In the genomic region with DNA sequence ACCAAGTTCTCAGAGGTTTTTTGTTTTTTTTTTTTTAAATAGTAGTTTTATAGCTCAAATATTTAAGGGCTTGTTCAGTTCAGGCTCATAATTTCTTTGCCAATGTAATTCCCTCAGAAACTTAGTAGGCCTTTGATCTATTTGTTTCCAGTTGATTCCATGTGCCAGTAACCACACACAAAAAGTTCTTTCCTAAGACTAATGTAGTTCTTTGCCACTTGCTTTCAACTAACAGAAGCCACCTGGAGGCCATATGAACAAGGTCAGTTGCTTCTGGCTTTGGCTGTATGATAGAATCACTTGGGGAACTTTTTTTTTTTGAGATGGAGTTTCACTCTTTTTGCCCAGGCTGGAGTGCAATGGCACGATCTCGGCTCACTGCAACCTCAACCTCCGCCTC, we compare ENCODE assay signal across 22 cellular contexts.
DNase-seq lines count a peak whose midpoint lies in the region; ATAC-seq, FAIRE-seq and TF ChIP-seq lines count a peak whose summit lies in the region.
"Had no signal": no experiment of that assay in that cellular context is flagged by ENCODE, and none has a peak within 500 bp of the region (broad histone marks: within the 10 kb centered on the region; RNA-seq: fewer than 3 reads in every experiment).

No MANE protein-coding gene starts in this region.

- no peaks in the 10 kb centered on the region for H3K36me3 ChIP-seq in Panc1 (ENCODE audit: control insufficient read depth, insufficient read depth, low read length)
- H3K36me3 ChIP-seq in body of pancreas (replicated peaks in 1 of 2; ENCODE audit: insufficient read depth in 1 of 2, low read depth in 2 of 2): no peaks in the 10 kb centered on the region

- no peaks in the 10 kb centered on the region for H3K9me3 Mint-ChIP-seq in neural crest cell
- H3K9me3 Mint-ChIP-seq: CD14-positive monocyte; CD4-positive, alpha-beta memory T cell; HFFc6 had no signal

- TF ChIP-seq POLR2A in body of pancreas (IDR thresholded peaks at IDR 0.05): no peak

- H3K27me3 ChIP-seq in Panc1 (ENCODE audit: control insufficient read depth, insufficient read depth, low read length): no peaks in the 10 kb centered on the region
- H3K27me3 ChIP-seq in body of pancreas: no peaks in the 10 kb centered on the region
- H3K27me3 ChIP-seq: BLaER1 had no signal

- DNase-seq in Panc1 (ENCODE audit: low read depth, low spot score): no peak
- DNase-seq in fibroblast of gingiva (ENCODE audit: low read depth): peak; percentile 10
- no peak for DNase-seq in neural crest cell (ENCODE audit: low read depth, low spot score)
- DNase-seq in frontal cortex (ENCODE audit: low spot score in 2 of 2): no peak
- DNase-seq in body of pancreas: no peak
- no peak for DNase-seq in kidney glomerular epithelial cell (lab: John Stamatoyannopoulos, UW)
- DNase-seq: ACHN; Calu3; CD4-positive, alpha-beta memory T cell; DMS79 treated with DMSO at 0.1 percent for 48 hours; GF-D8; GM23248; HCEC 1CT; HFFc6; IMR-90 had no signal

- WGBS in body of pancreas, 2 donors: 94 to 96% methylated on average over 3 of the region's 3 CpGs

- ATAC-seq in Panc1 (no peak), body of pancreas (no peak)
- ATAC-seq: GM12878, K562 had no signal

- FAIRE-seq in frontal cortex (lab: Jason Lieb, UNC): no peak
- FAIRE-seq: A204.1, GM12878, HTR-8/SVneo, K562 had no signal

- in situ Hi-C loops in Panc1 (cut with HindIII; ENCODE audit: low pct_unique_long_range_greater_than_20kb, low sequenced_read_pairs): no loop called here

- no peaks in the 10 kb centered on the region for H3K27me3 Mint-ChIP-seq in neural crest cell (ENCODE audit: low read depth)
- H3K27me3 Mint-ChIP-seq: CD4-positive, alpha-beta memory T cell had no signal

- H3K4me1 Mint-ChIP-seq in neural crest cell: peaks cover 7% of the 10 kb centered on the region

- peaks cover 4% of the 10 kb centered on the region for H3K36me3 Mint-ChIP-seq in neural crest cell (ENCODE audit: low read depth)

- no peak overlapping the region for H3K27ac Mint-ChIP-seq in neural crest cell (ENCODE audit: unreplicated experiment)
- H3K27ac Mint-ChIP-seq: CD14-positive monocyte; CD4-positive, alpha-beta memory T cell; HFFc6 had no signal

- H3K4me3 Mint-ChIP-seq in neural crest cell: no peak overlapping the region
- H3K4me3 Mint-ChIP-seq: CD14-positive monocyte; CD4-positive, alpha-beta memory T cell; HFFc6 had no signal

- H3K4me1 ChIP-seq in Panc1 (ENCODE audit: control insufficient read depth, insufficient read depth, low read length) (no peaks in the 10 kb centered on the region), body of pancreas (peaks cover 1% of the 10 kb centered on the region)
- H3K4me1 ChIP-seq: BLaER1 had no signal

- no peak overlapping the region for H3K27ac ChIP-seq in Panc1 (ENCODE audit: low read length)
- H3K27ac ChIP-seq in body of pancreas: no peak overlapping the region
- H3K27ac ChIP-seq: BLaER1, GM23248 had no signal

- H3K9me3 ChIP-seq in Panc1 (ENCODE audit: control insufficient read depth, insufficient read depth, low read depth, low read length) (no peaks in the 10 kb centered on the region), body of pancreas (no peaks in the 10 kb centered on the region)
- H3K9me3 ChIP-seq: BLaER1 had no signal

- TF ChIP-seq CTCF in GM12873 (IDR thresholded peaks at IDR 0.05; ENCODE audit: insufficient read depth, low read depth, low read length, missing control alignments): peak; percentile 26
- no peak for TF ChIP-seq CTCF in Panc1 (IDR thresholded peaks at IDR 0.05)
- peak; percentile 11 for TF ChIP-seq CTCF in neural crest cell (conservative IDR thresholded peaks at IDR 0.05)
- TF ChIP-seq CTCF in body of pancreas (IDR thresholded peaks at IDR 0.05): no peak

- CTCF ChIA-PET in Panc1 (lab: Charles Lee): no interaction called here

- intact Hi-C loops in Panc1 (cut with micrococcal nuclease; ENCODE audit: unreplicated experiment) (no loop called here), body of pancreas (cut with DNase I) (no loop called here)

- POLR2A ChIA-PET in Panc1 (lab: Charles Lee): no interaction called here

- H3K4me3 ChIP-seq in Panc1 (ENCODE audit: low read depth in 2 of 2, low read length in 2 of 2): no peak overlapping the region
- H3K4me3 ChIP-seq in body of pancreas: no peak overlapping the region
- H3K4me3 ChIP-seq: BLaER1, GM12878, GM23248, K562 had no signal

- TSS peak; percentile 38 for BruUV-seq in Panc1 (replicated peaks; lab: Mats Ljungman, UMichigan)

Comparison
In these comparisons a context has a peak if more than half of its experiments do, and no peak if none do; other contexts are left out.
1. CTCF ChIP-seq: peak in GM12873 (single experiment) and neural crest cell (single experiment); none in Panc1 (single experiment) and body of pancreas (0 of 7).